Comparison of ENCODE assay signal across 3 cellular contexts in the genomic region with DNA sequence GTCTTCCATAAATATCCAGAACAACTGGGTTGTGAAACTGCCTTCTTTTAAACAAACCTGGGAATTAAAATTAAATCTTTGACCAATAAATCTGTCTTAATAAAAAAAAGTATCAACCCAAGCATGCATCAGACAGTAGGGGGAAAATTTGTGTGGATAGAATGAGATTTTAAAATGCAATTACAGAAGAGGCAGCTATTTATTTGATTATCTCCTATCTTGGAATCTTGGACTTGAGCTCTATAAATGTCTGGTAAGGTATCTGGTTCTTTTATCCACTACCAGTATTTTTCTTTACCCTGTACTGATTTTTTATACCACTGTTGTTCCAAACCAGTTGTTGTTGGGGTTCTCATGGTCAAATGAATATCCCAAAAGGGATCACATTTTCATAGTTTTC.
"Had no signal": no experiment of that assay in that cellular context is flagged by ENCODE, and none has a peak within 500 bp of the region (broad histone marks: within the 10 kb centered on the region; RNA-seq: fewer than 3 reads in every experiment).

No MANE protein-coding gene starts in this region.

- H3K4me3 ChIP-seq: GM12878 had no signal

- ATAC-seq: GM12878 had no signal

- DNase-seq: GDM1, GF-D8 had no signal
